Comparison of ENCODE assay signal across 10 cellular contexts in genomic region chr4:2280531-2281300, GRCh38. TPM values are rescaled to one million over a fixed set of nuclear protein-coding genes. Genes with fewer than 3 reads are reported as not detected.
A peak's percentile ranks its signal among the peaks of the same experiment; 100 is the strongest.
DNase-seq lines count a peak whose midpoint lies in the region; ATAC-seq and TF ChIP-seq lines count a peak whose summit lies in the region.
"Had no signal": no experiment of that assay in that cellular context is flagged by ENCODE, and none has a peak within 500 bp of the region (broad histone marks: within the 10 kb centered on the region; RNA-seq: fewer than 3 reads in every experiment).

No MANE protein-coding gene starts in this region.

- H3K4me2 ChIP-seq in SK-N-SH = no peak overlapping the region

- H3K36me3 ChIP-seq in SK-N-SH (replicated peaks in 1 of 2; ENCODE audit: control insufficient read depth in 1 of 2, insufficient read depth in 2 of 2, low read length in 1 of 2) (no peaks in the 10 kb centered on the region), colonic mucosa (no peaks in the 10 kb centered on the region)

- H3K27me3 Mint-ChIP-seq in activated naive CD4-positive, alpha-beta T cell treated with anti-CD3 and anti-CD28 coated beads, Interleukin-2, amount 10 ng/mL, durations not matched to agents 7 days and 5 days = peaks cover 4% of the 10 kb centered on the region
- no peaks in the 10 kb centered on the region for H3K27me3 Mint-ChIP-seq in stimulated activated naive CD8-positive, alpha-beta T cell treated with anti-CD3 and anti-CD28 coated beads, Interleukin-15, amount 100 ng/mL, for 72 hours

- POLR2A ChIA-PET in SK-N-SH (lab: Yijun Ruan, JAX) = no interaction called here

- no peaks in the 10 kb centered on the region for H3K9me2 ChIP-seq in SK-N-SH

- no peaks in the 10 kb centered on the region for H3K27me3 ChIP-seq in SK-N-SH (ENCODE audit: insufficient read depth)
- no peaks in the 10 kb centered on the region for H3K27me3 ChIP-seq in colonic mucosa

- peak; percentile 25 for TF ChIP-seq CTCF in SK-N-SH (IDR thresholded peaks at IDR 0.05)
- peak; percentile 5 for TF ChIP-seq CTCF in fibroblast of mammary gland (conservative IDR thresholded peaks at IDR 0.05; ENCODE audit: control insufficient read depth, insufficient read depth, low read depth, low read length)
- no peak for TF ChIP-seq CTCF in colonic mucosa (IDR thresholded peaks at IDR 0.05)

- intact Hi-C loops in colonic mucosa (cut with DNase I) = loop anchor here (5.0 kb wide), 1 partner anchor 162 kb away; no protein-coding TSS in a partner anchor

- H3K36me3 Mint-ChIP-seq in activated naive CD4-positive, alpha-beta T cell treated with anti-CD3 and anti-CD28 coated beads, Interleukin-2, amount 10 ng/mL, durations not matched to agents 7 days and 5 days = peaks cover 3% of the 10 kb centered on the region

- peak; percentile 39 for TF ChIP-seq RAD21 in SK-N-SH (IDR thresholded peaks at IDR 0.05; ENCODE audit: low read length)

- no peaks in the 10 kb centered on the region for H3F3A ChIP-seq in SK-N-SH (replicated peaks; ENCODE audit: insufficient read depth)

- no peak overlapping the region for H3K4me3 ChIP-seq in SK-N-SH (ENCODE audit: low read depth in 2 of 2, low read length in 1 of 2)
- no peak overlapping the region for H3K4me3 ChIP-seq in fibroblast of mammary gland (ENCODE audit: control insufficient read depth, low read depth, low read length)
- no peak overlapping the region for H3K4me3 ChIP-seq in colonic mucosa

- H3K27ac Mint-ChIP-seq in activated naive CD4-positive, alpha-beta T cell treated with anti-CD3 and anti-CD28 coated beads, Interleukin-2, amount 10 ng/mL, durations not matched to agents 7 days and 5 days = peak overlapping the region; percentile 95
- peak overlapping the region; percentile 67 to 91 for H3K27ac Mint-ChIP-seq in stimulated activated naive CD8-positive, alpha-beta T cell treated with anti-CD3 and anti-CD28 coated beads, Interleukin-15, amount 100 ng/mL, for 72 hours

- no peak for DNase-seq in activated naive CD4-positive, alpha-beta T cell treated with anti-CD3 and anti-CD28 coated beads, Interleukin-2, amount 10 ng/mL, durations not matched to agents 7 days and 5 days
- DNase-seq in activated naive CD4-positive, alpha-beta T cell treated with anti-CD3 and anti-CD28 coated beads, Interleukin-2, amount 50 U/mL, for 16 hours = no peak
- DNase-seq in SK-N-SH (no peak), fibroblast of mammary gland (ENCODE audit: low read depth) (no peak), colonic mucosa (no peak), AG20443 (ENCODE audit: low spot score) (no peak)
- no peak for DNase-seq in stimulated activated naive CD8-positive, alpha-beta T cell treated with anti-CD3 and anti-CD28 coated beads, Interleukin-15, amount 100 ng/mL, for 72 hours
- DNase-seq: kidney glomerular epithelial cell, retina had no signal

- no peaks in the 10 kb centered on the region for H3K79me2 ChIP-seq in SK-N-SH (ENCODE audit: insufficient read depth)

- H3K4me1 ChIP-seq in SK-N-SH (ENCODE audit: control insufficient read depth in 1 of 2, insufficient read depth in 2 of 2, low read depth in 1 of 2, low read length in 1 of 2) = peaks cover 0 to 9% of the 10 kb centered on the region in 2 experiments; a peak in 1 of 4 replicates
- H3K4me1 ChIP-seq in colonic mucosa = no peaks in the 10 kb centered on the region

- H3K27ac ChIP-seq in SK-N-SH (ENCODE audit: low read depth in 2 of 2, low read length in 1 of 2) (no peak overlapping the region), colonic mucosa (no peak overlapping the region)

- CTCF ChIA-PET in activated naive CD4-positive, alpha-beta T cell treated with anti-CD3 and anti-CD28 coated beads, Interleukin-2, amount 10 ng/mL, durations not matched to agents 7 days and 5 days (lab: Charles Lee) = no interaction called here
- CTCF ChIA-PET in SK-N-SH (lab: Yijun Ruan, JAX) = no interaction called here

- H4K20me1 ChIP-seq in SK-N-SH (ENCODE audit: insufficient read depth) = no peaks in the 10 kb centered on the region

- H3K9me3 Mint-ChIP-seq in activated naive CD4-positive, alpha-beta T cell treated with anti-CD3 and anti-CD28 coated beads, Interleukin-2, amount 10 ng/mL, durations not matched to agents 7 days and 5 days = no peaks in the 10 kb centered on the region
- H3K9me3 Mint-ChIP-seq in stimulated activated naive CD8-positive, alpha-beta T cell treated with anti-CD3 and anti-CD28 coated beads, Interleukin-15, amount 100 ng/mL, for 72 hours = peaks cover 5 to 7% of the 10 kb centered on the region in 2 donors

- H3K4me1 Mint-ChIP-seq in activated naive CD4-positive, alpha-beta T cell treated with anti-CD3 and anti-CD28 coated beads, Interleukin-2, amount 10 ng/mL, durations not matched to agents 7 days and 5 days = peaks cover 36% of the 10 kb centered on the region
- H3K4me1 Mint-ChIP-seq in stimulated activated naive CD8-positive, alpha-beta T cell treated with anti-CD3 and anti-CD28 coated beads, Interleukin-15, amount 100 ng/mL, for 72 hours = peaks cover 41% of the 10 kb centered on the region

- TF ChIP-seq EP300 in SK-N-SH (IDR thresholded peaks at IDR 0.05; ENCODE audit: borderline replicate concordance in 1 of 2, low read depth in 1 of 2, low read length in 1 of 2) = no peak

- ATAC-seq in stimulated activated naive CD8-positive, alpha-beta T cell treated with anti-CD3 and anti-CD28 coated beads, Interleukin-15, amount 100 ng/mL, for 72 hours = no peak
- ATAC-seq in GM18909 (IDR thresholded peaks at IDR 0.05; ENCODE audit: poor library complexity, unreplicated experiment) = no peak

- no peak overlapping the region for H3K9ac ChIP-seq in SK-N-SH
- no peak overlapping the region for H3K9ac ChIP-seq in colonic mucosa (ENCODE audit: low read depth in 2 of 2, low read length in 2 of 2)

- H2AFZ ChIP-seq in SK-N-SH (ENCODE audit: low read depth) = no peak overlapping the region

- H3K9me3 ChIP-seq in SK-N-SH = no peaks in the 10 kb centered on the region
- H3K9me3 ChIP-seq in colonic mucosa = no peaks in the 10 kb centered on the region

- WGBS in SK-N-SH (ENCODE audit: low lambda C conversion rate) = 85% methylated on average over 12 of the region's 13 CpGs

- no peak overlapping the region for H3K4me3 Mint-ChIP-seq in activated naive CD4-positive, alpha-beta T cell treated with anti-CD3 and anti-CD28 coated beads, Interleukin-2, amount 10 ng/mL, durations not matched to agents 7 days and 5 days
- H3K4me3 Mint-ChIP-seq in stimulated activated naive CD8-positive, alpha-beta T cell treated with anti-CD3 and anti-CD28 coated beads, Interleukin-15, amount 100 ng/mL, for 72 hours = peak overlapping the region in 1 of 2 donors; percentile 67

TF ChIP-seq in SK-N-SH, 30 proteins besides CTCF, POLR2A, EP300 and RAD21:
- TF ChIP-seq SMC3 (IDR thresholded peaks at IDR 0.05; ENCODE audit: low read depth, low read length) = 0 out of 2 replicates have a peak, but pooled peaks have one; percentile 19
- no peak for TF ChIP-seq FOXM1 (IDR thresholded peaks at IDR 0.05; ENCODE audit: low read depth)

RNA-seq across cellular contexts. Expression of gene MXD4, which starts 18.8 kb away (rescaled TPM):
- polyA plus RNA-seq in SK-N-SH (2012; rRNA removed) = 38.6 and 42.2 TPM in 2 replicates
- 17.3 and 28.2 TPM in 2 replicates for polyA plus RNA-seq in SK-N-SH (2012; cell fraction: cytosol; rRNA removed)
- 58.8 and 62.0 TPM in 2 replicates for polyA plus RNA-seq in SK-N-SH (2012; cell fraction: nucleus; rRNA removed)
- 10 to 100 TPM; 36.7 to 43.3 TPM for total RNA-seq in colonic mucosa

RNA-seq across cellular contexts. Expression of gene HAUS3, which starts 38.8 kb away (rescaled TPM):
- 6.3 and 6.4 TPM in 2 replicates for polyA plus RNA-seq in SK-N-SH (2012; rRNA removed)
- polyA plus RNA-seq in SK-N-SH (2012; cell fraction: cytosol; rRNA removed) = 4.0 and 4.4 TPM in 2 replicates
- 15.3 and 15.8 TPM in 2 replicates for polyA plus RNA-seq in SK-N-SH (2012; cell fraction: nucleus; rRNA removed)
- 10 to 100 TPM in 1 of 2 donors, 1 to 10 TPM in 1; 9.1 to 13.0 TPM for total RNA-seq in colonic mucosa

RNA-seq across cellular contexts. Expression of gene POLN, which starts 38.8 kb away (rescaled TPM):
- 0.67 and 1.2 TPM in 2 replicates for polyA plus RNA-seq in SK-N-SH (2012; rRNA removed)
- polyA plus RNA-seq in SK-N-SH (2012; cell fraction: cytosol; rRNA removed) = 0.31 and 0.38 TPM in 2 replicates
- 4.2 and 4.9 TPM in 2 replicates for polyA plus RNA-seq in SK-N-SH (2012; cell fraction: nucleus; rRNA removed)
- 1 to 10 TPM; 1.6 to 2.8 TPM for total RNA-seq in colonic mucosa
